Comparison of ENCODE assay signal across 8 cellular contexts in the genomic region with DNA sequence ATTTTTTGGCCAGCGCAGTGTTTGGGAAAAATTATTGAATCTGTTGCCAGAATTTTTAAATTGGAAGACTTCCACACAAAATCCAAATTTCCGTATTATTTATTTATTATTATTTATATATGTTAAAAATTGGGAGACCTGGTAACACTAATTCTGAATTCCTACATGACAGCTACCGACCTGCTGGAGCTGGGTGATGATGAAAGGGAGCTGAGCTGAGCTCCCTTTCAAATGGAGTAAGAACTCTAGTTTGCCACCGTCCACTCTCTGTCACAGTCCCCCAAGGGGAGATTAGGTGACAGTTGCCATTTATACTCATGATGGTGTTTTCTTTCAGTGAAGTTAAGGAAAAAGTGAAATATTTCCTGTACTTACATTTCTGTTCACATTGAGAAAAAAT. TPM values are rescaled to one million over a fixed set of nuclear protein-coding genes. Genes with fewer than 3 reads are reported as not detected.
DNase-seq lines count a peak whose midpoint lies in the region; ATAC-seq and TF ChIP-seq lines count a peak whose summit lies in the region.

No MANE protein-coding gene starts in this region.

- H3K4me2 ChIP-seq in OCI-LY1 (ENCODE audit: low read length) (peak overlapping the region; percentile 99), trophoblast cell (ENCODE audit: low read length) (peak overlapping the region; percentile 99)

- no peak overlapping the region for H3K9ac ChIP-seq in OCI-LY1 (ENCODE audit: low read length)
- H3K9ac ChIP-seq in trophoblast cell (ENCODE audit: low read length) = no peak overlapping the region

- no peaks in the 10 kb centered on the region for H3K9me3 ChIP-seq in OCI-LY1 (ENCODE audit: low read length)
- H3K9me3 ChIP-seq in trophoblast cell (ENCODE audit: insufficient read depth, low read depth, low read length) = no peaks in the 10 kb centered on the region

- H3K9me2 ChIP-seq in OCI-LY1 (ENCODE audit: low read depth, low read length) = no peaks in the 10 kb centered on the region

- no peaks in the 10 kb centered on the region for H4K20me1 ChIP-seq in OCI-LY1 (ENCODE audit: insufficient read depth, low read length)

- no peak overlapping the region for H2BK5ac ChIP-seq in trophoblast cell (ENCODE audit: low read depth, low read length, poor library complexity)

- peak overlapping the region; percentile 71 for H3K4me3 ChIP-seq in OCI-LY1 (ENCODE audit: low read depth, low read length, poor library complexity, severe bottlenecking)
- peak overlapping the region; percentile 75 for H3K4me3 ChIP-seq in epithelial cell of esophagus (ENCODE audit: low read length)
- H3K4me3 ChIP-seq in trophoblast cell (ENCODE audit: low read depth, low read length) = peak overlapping the region; percentile 97

- no peak overlapping the region for H3K4ac ChIP-seq in trophoblast cell (ENCODE audit: low read depth, low read length)

- no peak overlapping the region for H3K23ac ChIP-seq in trophoblast cell (ENCODE audit: low read length)

- H3K79me2 ChIP-seq in OCI-LY1 (ENCODE audit: insufficient read depth, low read length) (no peaks in the 10 kb centered on the region), trophoblast cell (ENCODE audit: control insufficient read depth, insufficient read depth, low read length, poor library complexity) (peaks cover 17% of the 10 kb centered on the region)

- ATAC-seq in GM21529 (IDR thresholded peaks at IDR 0.05; ENCODE audit: unreplicated experiment) (no peak), GM21526 (IDR thresholded peaks at IDR 0.05; ENCODE audit: low FRiP score, unreplicated experiment) (no peak)

- WGBS in trophoblast cell (ENCODE audit: extremely low coverage, insufficient coverage, insufficient read length) = no CpG with 5 or more reads among the region's 4 CpGs

- no peak overlapping the region for H4K12ac ChIP-seq in trophoblast cell (ENCODE audit: low read depth, low read length)

- H2AFZ ChIP-seq in OCI-LY1 (ENCODE audit: low read length) (no peak overlapping the region), trophoblast cell (ENCODE audit: insufficient read depth, low read length, poor library complexity) (no peak overlapping the region)

- peaks cover 17% of the 10 kb centered on the region for H3K79me1 ChIP-seq in trophoblast cell (ENCODE audit: low read length)

- no peak overlapping the region for H2AK5ac ChIP-seq in trophoblast cell (ENCODE audit: low read length)

- DNase-seq in DMS114 treated with DMSO at 0.1 percent for 48 hours (lab: John Stamatoyannopoulos, UW; ENCODE audit: unreplicated experiment) (peak; percentile 14), epithelial cell of esophagus (ENCODE audit: low read depth) (no peak), trophoblast cell (no peak), kidney glomerular epithelial cell (lab: John Stamatoyannopoulos, UW) (no peak)
- DNase-seq in activated CD4-positive, CD25-positive, alpha-beta regulatory T cell treated with anti-CD3 and anti-CD28 coated beads, Interleukin-2, amount 50 U/mL, for 72 hours = no peak

- H2BK12ac ChIP-seq in trophoblast cell (ENCODE audit: low read length) = no peak overlapping the region

- H3K18ac ChIP-seq in trophoblast cell (ENCODE audit: low read length) = no peak overlapping the region

- H3K14ac ChIP-seq in trophoblast cell (ENCODE audit: low read length) = no peak overlapping the region

- H3K36me3 ChIP-seq in OCI-LY1 (ENCODE audit: insufficient read depth, low read length) (no peaks in the 10 kb centered on the region), trophoblast cell (ENCODE audit: control insufficient read depth in 1 of 2, insufficient read depth in 2 of 2, low read length in 2 of 2) (no peaks in the 10 kb centered on the region)

- H4K91ac ChIP-seq in trophoblast cell (ENCODE audit: low read depth, low read length) = no peak overlapping the region

- H3K27me3 ChIP-seq in OCI-LY1 (ENCODE audit: insufficient read depth, low read length) = no peaks in the 10 kb centered on the region
- H3K27me3 ChIP-seq in trophoblast cell (ENCODE audit: insufficient read depth, low read length) = no peaks in the 10 kb centered on the region

- no peak for TF ChIP-seq CTCF in OCI-LY1 (IDR thresholded peaks at IDR 0.05; ENCODE audit: low read length)
- no peak for TF ChIP-seq CTCF in epithelial cell of esophagus (IDR thresholded peaks at IDR 0.05; ENCODE audit: insufficient read depth, low read depth, low read length, missing control alignments)

- H4K8ac ChIP-seq in trophoblast cell (ENCODE audit: low read depth, low read length) = no peak overlapping the region

- H3K27ac ChIP-seq in OCI-LY1 (ENCODE audit: low read depth, low read length, poor library complexity, severe bottlenecking) (no peak overlapping the region), trophoblast cell (ENCODE audit: low read depth, low read length) (no peak overlapping the region)

- peaks cover 13% of the 10 kb centered on the region for H3K4me1 ChIP-seq in OCI-LY1 (ENCODE audit: insufficient read depth, low read length, severe bottlenecking)
- peaks cover 14 to 19% of the 10 kb centered on the region in 2 experiments for H3K4me1 ChIP-seq in trophoblast cell (ENCODE audit: control insufficient read depth in 1 of 2, insufficient read depth in 2 of 2, low read length in 2 of 2)

- H2BK120ac ChIP-seq in trophoblast cell (ENCODE audit: insufficient read depth, low read length, poor library complexity) = no peak overlapping the region

- no peaks in the 10 kb centered on the region for H3F3A ChIP-seq in OCI-LY1 (ENCODE audit: insufficient read depth, low read length)

RNA-seq across cellular contexts. Expression of gene CRTC3, which starts 1.4 kb away (rescaled TPM):
- 36.5 and 36.8 TPM in 2 replicates for polyA plus RNA-seq in trophoblast cell (2013)
